ENCODE assay signal across 14 cellular contexts in the genomic region with DNA sequence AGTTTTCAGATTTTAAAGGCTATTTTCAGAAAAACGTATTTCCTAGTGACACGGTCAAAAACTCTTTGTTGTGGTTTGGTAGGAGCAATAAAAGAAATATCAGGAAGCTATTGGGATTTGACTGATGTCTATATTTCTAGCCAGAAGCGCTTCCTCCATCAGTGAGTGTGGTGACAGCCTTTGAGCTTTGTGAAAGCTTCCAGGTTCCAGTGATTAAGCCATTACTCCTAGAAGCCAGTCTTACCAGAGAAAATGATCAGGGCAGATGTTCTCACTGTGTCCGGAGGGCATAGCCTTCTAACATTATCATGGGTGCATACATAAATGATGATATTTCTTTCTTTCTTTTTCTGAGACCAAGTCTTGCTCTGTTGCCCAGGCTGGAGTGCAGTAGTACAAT. TPM values are rescaled to one million over a fixed set of nuclear protein-coding genes. Genes with fewer than 3 reads are reported as not detected.
A peak's percentile ranks its signal among the peaks of the same experiment; 100 is the strongest.
DNase-seq lines count a peak whose midpoint lies in the region; ATAC-seq and TF ChIP-seq lines count a peak whose summit lies in the region.
"Had no signal": no experiment of that assay in that cellular context is flagged by ENCODE, and none has a peak within 500 bp of the region (broad histone marks: within the 10 kb centered on the region; RNA-seq: fewer than 3 reads in every experiment).

No MANE protein-coding gene starts in this region.

- H3K27ac ChIP-seq in BLaER1 treated with 17β-estradiol and CSF1 and Interleukin-3, amounts not matched to agents 10 nM and 100 nM = no peak overlapping the region
- H3K27ac ChIP-seq in gastrocnemius medialis = peak overlapping the region; percentile 77 to 97 (median 86)
- H3K27ac ChIP-seq in neuronal stem cell (replicated peaks; ENCODE audit: low read length) = no peak overlapping the region

- H3K4me3 ChIP-seq in BLaER1 treated with 17β-estradiol and CSF1 and Interleukin-3, amounts not matched to agents 10 nM and 100 nM = 0 out of 20 replicates have a peak overlapping the region, but pooled peaks of 1 of the 10 experiments have one; percentile 21
- no peak overlapping the region for H3K4me3 ChIP-seq in gastrocnemius medialis
- H3K4me3 ChIP-seq in neuronal stem cell (ENCODE audit: low read length in 2 of 2) = no peak overlapping the region

- H2BK120ac ChIP-seq in neuronal stem cell (ENCODE audit: low read depth, low read length) = no peak overlapping the region

- in situ Hi-C loops in gastrocnemius medialis (cut with MboI; ENCODE audit: low sequenced_read_pairs in 4 of 4) = no loop called here

- H3K14ac ChIP-seq in neuronal stem cell (ENCODE audit: low read length) = no peak overlapping the region

- H3K23ac ChIP-seq in neuronal stem cell (ENCODE audit: low read depth, low read length, poor library complexity) = no peak overlapping the region

- H2BK15ac ChIP-seq in neuronal stem cell (ENCODE audit: low read length) = no peak overlapping the region

- no peak overlapping the region; a peak in 1 of 22 replicates for H3K9ac ChIP-seq in BLaER1 treated with 17β-estradiol and CSF1 and Interleukin-3, amounts not matched to agents 10 nM and 100 nM
- no peak overlapping the region for H3K9ac ChIP-seq in neuronal stem cell (ENCODE audit: low read depth, low read length, poor library complexity)

- H3K18ac ChIP-seq in neuronal stem cell (ENCODE audit: low read length) = no peak overlapping the region

- peaks cover 8 to 76% (median 52%) of the 10 kb centered on the region in 10 experiments; a peak in 18 of 20 replicates for H3K4me1 ChIP-seq in BLaER1 treated with 17β-estradiol and CSF1 and Interleukin-3, amounts not matched to agents 10 nM and 100 nM
- H3K4me1 ChIP-seq in gastrocnemius medialis (peaks cover 35 to 42% of the 10 kb centered on the region in 2 donors), neuronal stem cell (ENCODE audit: control insufficient read depth in 2 of 2, insufficient read depth in 1 of 2, low read depth in 1 of 2, low read length in 2 of 2) (peaks cover 7 to 11% of the 10 kb centered on the region in 2 donors)

- H3K4me2 ChIP-seq in BLaER1 treated with 17β-estradiol and CSF1 and Interleukin-3, amounts not matched to agents 10 nM and 100 nM = peak overlapping the region in 10 of 11 experiments; percentile 1 to 82 (median 60); a peak in 15 of 22 replicates
- H3K4me2 ChIP-seq in neuronal stem cell (ENCODE audit: insufficient read depth, low read length, poor library complexity, severe bottlenecking) = no peak overlapping the region

- no peak for TF ChIP-seq CTCF in gastrocnemius medialis (IDR thresholded peaks at IDR 0.05 in 4 of 5, conservative IDR thresholded peaks at IDR 0.05 in 1 of 5)

- H3K27me3 ChIP-seq in BLaER1 treated with 17β-estradiol and CSF1 and Interleukin-3, amounts not matched to agents 10 nM and 100 nM = peaks cover 0 to 6% (median 0%) of the 10 kb centered on the region in 11 experiments; a peak in 1 of 22 replicates
- H3K27me3 ChIP-seq in gastrocnemius medialis (no peaks in the 10 kb centered on the region), neuronal stem cell (ENCODE audit: control insufficient read depth in 3 of 3, insufficient read depth in 3 of 3, low read depth in 1 of 3, low read length in 3 of 3) (no peaks in the 10 kb centered on the region)

- peaks cover 2% of the 10 kb centered on the region for H3K79me1 ChIP-seq in neuronal stem cell (ENCODE audit: low read depth, low read length)

- TF ChIP-seq POLR2A in gastrocnemius medialis (IDR thresholded peaks at IDR 0.05) = no peak

- H4K91ac ChIP-seq in neuronal stem cell (ENCODE audit: low read depth, low read length, poor library complexity) = no peak overlapping the region

- H2BK12ac ChIP-seq in neuronal stem cell (ENCODE audit: low read length) = no peak overlapping the region

- ATAC-seq in SK-N-SH treated with all-trans-retinoic acid at 6 μM for 48 hours = peak; percentile 39; the same call in 1 of the 3 replicates
- ATAC-seq in left colon = peak; percentile 58
- no peak for ATAC-seq in gastrocnemius medialis
- ATAC-seq: CD8-positive, alpha-beta T cell had no signal

- intact Hi-C loops in left colon (cut with DNase I, micrococcal nuclease) = no loop called here
- intact Hi-C loops in gastrocnemius medialis (cut with DNase I; ENCODE audit: low total_unique reads) = loop anchor here (5.0 kb wide), 1 partner anchor 33 kb away; no protein-coding TSS in a partner anchor

- H4K8ac ChIP-seq in neuronal stem cell (ENCODE audit: low read depth, low read length) = no peak overlapping the region

- H3K36me3 ChIP-seq in BLaER1 treated with 17β-estradiol and CSF1 and Interleukin-3, amounts not matched to agents 10 nM and 100 nM = no peaks in the 10 kb centered on the region
- H3K36me3 ChIP-seq in gastrocnemius medialis (no peaks in the 10 kb centered on the region), neuronal stem cell (replicated peaks in 1 of 2; ENCODE audit: control insufficient read depth in 2 of 2, insufficient read depth in 2 of 2, low read length in 2 of 2) (no peaks in the 10 kb centered on the region)

- H3K4ac ChIP-seq in neuronal stem cell (ENCODE audit: low read length) = no peak overlapping the region

- peaks cover 0 to 5% (median 0%) of the 10 kb centered on the region in 11 experiments; a peak in 2 of 22 replicates for H3K9me3 ChIP-seq in BLaER1 treated with 17β-estradiol and CSF1 and Interleukin-3, amounts not matched to agents 10 nM and 100 nM (replicated peaks in 1 of 11)
- H3K9me3 ChIP-seq in gastrocnemius medialis = no peaks in the 10 kb centered on the region
- H3K9me3 ChIP-seq in neuronal stem cell (replicated peaks in 1 of 2; ENCODE audit: control insufficient read depth in 2 of 2, insufficient read depth in 1 of 2, low read depth in 1 of 2, low read length in 2 of 2) = no peaks in the 10 kb centered on the region

- H2AFZ ChIP-seq in neuronal stem cell (ENCODE audit: low read length) = no peak overlapping the region

- DNase-seq in left colon (no peak), gastrocnemius medialis (no peak), neuronal stem cell (ENCODE audit: low spot score) (no peak), retina (no peak)
- no peak for DNase-seq in activated T-cell treated with anti-CD3 and anti-CD28 coated beads, Interleukin-2, amount 50 U/mL, for 48 hours
- DNase-seq: ACHN; Calu3; CD8-positive, alpha-beta T cell; DMS79 treated with DMSO at 0.1 percent for 48 hours; GF-D8; GOT3; H9 had no signal

- H2BK5ac ChIP-seq in neuronal stem cell (ENCODE audit: low read length) = no peak overlapping the region

- H4K20me1 ChIP-seq in BLaER1 treated with 17β-estradiol and CSF1 and Interleukin-3, amounts not matched to agents 10 nM and 100 nM = peaks cover 0 to 7% (median 0%) of the 10 kb centered on the region in 11 experiments; a peak in 1 of 22 replicates

- WGBS in neuronal stem cell (ENCODE audit: extremely low coverage in 2 of 2, insufficient read length in 2 of 2, insufficient replicate concordance in 1 of 2), 2 donors = no CpG with 5 or more reads among the region's 4 CpGs

- no peak overlapping the region for H2AK5ac ChIP-seq in neuronal stem cell (ENCODE audit: low read depth, low read length)

TF ChIP-seq in SK-N-SH treated with all-trans-retinoic acid at 6 μM for 48 hours, 23 proteins besides CTCF, POLR2A, EP300 and RAD21 (continues in another document):
- TF ChIP-seq, protein P1, sequence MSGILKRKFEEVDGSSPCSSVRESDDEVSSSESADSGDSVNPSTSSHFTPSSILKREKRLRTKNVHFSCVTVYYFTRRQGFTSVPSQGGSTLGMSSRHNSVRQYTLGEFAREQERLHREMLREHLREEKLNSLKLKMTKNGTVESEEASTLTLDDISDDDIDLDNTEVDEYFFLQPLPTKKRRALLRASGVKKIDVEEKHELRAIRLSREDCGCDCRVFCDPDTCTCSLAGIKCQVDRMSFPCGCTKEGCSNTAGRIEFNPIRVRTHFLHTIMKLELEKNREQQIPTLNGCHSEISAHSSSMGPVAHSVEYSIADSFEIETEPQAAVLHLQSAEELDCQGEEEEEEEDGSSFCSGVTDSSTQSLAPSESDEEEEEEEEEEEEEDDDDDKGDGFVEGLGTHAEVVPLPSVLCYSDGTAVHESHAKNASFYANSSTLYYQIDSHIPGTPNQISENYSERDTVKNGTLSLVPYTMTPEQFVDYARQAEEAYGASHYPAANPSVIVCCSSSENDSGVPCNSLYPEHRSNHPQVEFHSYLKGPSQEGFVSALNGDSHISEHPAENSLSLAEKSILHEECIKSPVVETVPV (CRISPR knock-in tag; IDR thresholded peaks at IDR 0.05) = peak; percentile 44; the same call in 1 of the 2 replicates
- TF ChIP-seq CSDC2 (CRISPR knock-in tag; IDR thresholded peaks at IDR 0.05) = no peak
- TF ChIP-seq TCF4 (CRISPR knock-in tag; IDR thresholded peaks at IDR 0.05; ENCODE audit: borderline replicate concordance) = peak; percentile 90
- peak; percentile 24; the same call in 1 of the 2 replicates for TF ChIP-seq GLIS3 (CRISPR knock-in tag; IDR thresholded peaks at IDR 0.05)
- TF ChIP-seq, protein P2, sequence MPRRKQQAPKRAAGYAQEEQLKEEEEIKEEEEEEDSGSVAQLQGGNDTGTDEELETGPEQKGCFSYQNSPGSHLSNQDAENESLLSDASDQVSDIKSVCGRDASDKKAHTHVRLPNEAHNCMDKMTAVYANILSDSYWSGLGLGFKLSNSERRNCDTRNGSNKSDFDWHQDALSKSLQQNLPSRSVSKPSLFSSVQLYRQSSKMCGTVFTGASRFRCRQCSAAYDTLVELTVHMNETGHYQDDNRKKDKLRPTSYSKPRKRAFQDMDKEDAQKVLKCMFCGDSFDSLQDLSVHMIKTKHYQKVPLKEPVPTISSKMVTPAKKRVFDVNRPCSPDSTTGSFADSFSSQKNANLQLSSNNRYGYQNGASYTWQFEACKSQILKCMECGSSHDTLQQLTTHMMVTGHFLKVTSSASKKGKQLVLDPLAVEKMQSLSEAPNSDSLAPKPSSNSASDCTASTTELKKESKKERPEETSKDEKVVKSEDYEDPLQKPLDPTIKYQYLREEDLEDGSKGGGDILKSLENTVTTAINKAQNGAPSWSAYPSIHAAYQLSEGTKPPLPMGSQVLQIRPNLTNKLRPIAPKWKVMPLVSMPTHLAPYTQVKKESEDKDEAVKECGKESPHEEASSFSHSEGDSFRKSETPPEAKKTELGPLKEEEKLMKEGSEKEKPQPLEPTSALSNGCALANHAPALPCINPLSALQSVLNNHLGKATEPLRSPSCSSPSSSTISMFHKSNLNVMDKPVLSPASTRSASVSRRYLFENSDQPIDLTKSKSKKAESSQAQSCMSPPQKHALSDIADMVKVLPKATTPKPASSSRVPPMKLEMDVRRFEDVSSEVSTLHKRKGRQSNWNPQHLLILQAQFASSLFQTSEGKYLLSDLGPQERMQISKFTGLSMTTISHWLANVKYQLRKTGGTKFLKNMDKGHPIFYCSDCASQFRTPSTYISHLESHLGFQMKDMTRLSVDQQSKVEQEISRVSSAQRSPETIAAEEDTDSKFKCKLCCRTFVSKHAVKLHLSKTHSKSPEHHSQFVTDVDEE (CRISPR knock-in tag; IDR thresholded peaks at IDR 0.05) = peak; percentile 86
- TF ChIP-seq ZNF70 (CRISPR knock-in tag; IDR thresholded peaks at IDR 0.05) = no peak

RNA-seq across cellular contexts. Expression of a gene that starts 39.6 kb away (rescaled TPM):
- total RNA-seq in left colon = 100 to 1,000 TPM in 1 of 2 donors, 10 to 100 TPM in 1; 58.4 to 128 TPM
- 100 to 1,000 TPM in 3 of 4 donors, 10 to 100 TPM in 1; 35.1 to 351 (median 223) TPM for total RNA-seq in gastrocnemius medialis
- polyA plus RNA-seq in neuronal stem cell (2013, experiment 1 of 2) = 39.6 TPM
- polyA plus RNA-seq in neuronal stem cell (2013, experiment 2 of 2) = 40.7 TPM

Comparison
In these comparisons a context has a peak if more than half of its experiments do, and no peak if none do; other contexts are left out.
1. H3K27ac ChIP-seq: peak in gastrocnemius medialis (4 of 4); none in BLaER1 treated with 17β-estradiol and CSF1 and Interleukin-3, amounts not matched to agents 10 nM and 100 nM (0 of 11) and neuronal stem cell (single experiment).
2. ATAC-seq: peak in SK-N-SH treated with all-trans-retinoic acid at 6 μM for 48 hours (single experiment) and left colon (single experiment); none in gastrocnemius medialis (0 of 2).